In the genomic region with DNA sequence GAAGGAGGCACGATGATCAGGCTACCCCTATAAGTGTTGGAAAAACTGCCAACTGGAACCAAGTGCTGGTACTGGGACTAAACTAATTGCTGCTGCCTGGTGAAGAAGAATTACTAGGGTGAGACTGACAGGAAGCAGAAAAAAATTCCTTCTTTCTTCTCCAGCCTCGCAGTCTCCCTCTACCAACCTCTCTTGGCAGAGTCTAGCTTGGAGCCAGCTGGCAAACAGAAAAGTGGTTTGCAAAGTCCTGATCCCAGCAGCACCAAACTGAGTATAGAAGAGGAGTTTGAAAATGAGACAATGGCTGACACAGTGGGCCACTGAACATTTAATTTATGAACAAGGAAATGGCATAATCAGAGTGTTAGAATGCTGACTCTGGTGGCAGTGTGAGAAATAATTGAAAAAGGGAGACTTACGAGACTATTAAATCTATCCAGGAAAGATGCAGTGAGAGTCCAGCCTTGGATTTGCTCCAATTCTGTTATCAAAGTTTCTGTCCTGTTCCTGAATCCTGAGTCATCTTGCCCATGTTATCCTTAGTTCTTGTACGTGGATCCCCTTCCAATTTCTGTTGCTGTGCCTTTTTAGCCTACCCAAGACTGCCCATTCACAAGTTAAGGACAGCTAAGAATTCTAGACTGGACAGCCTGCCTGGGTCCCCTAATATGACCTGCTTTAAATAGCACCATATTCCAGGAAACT, we compare ENCODE assay signal across 29 cellular contexts. TPM values are rescaled to one million over a fixed set of nuclear protein-coding genes. Genes with fewer than 3 reads are reported as not detected.
DNase-seq lines count a peak whose midpoint lies in the region; ATAC-seq, FAIRE-seq and TF ChIP-seq lines count a peak whose summit lies in the region.
"Had no signal": no experiment of that assay in that cellular context is flagged by ENCODE, and none has a peak within 500 bp of the region (broad histone marks: within the 10 kb centered on the region; RNA-seq: fewer than 3 reads in every experiment).

No MANE protein-coding gene starts in this region.

- FAIRE-seq in astrocyte (lab: Jason Lieb, UNC) = no peak
- FAIRE-seq: G401.6 had no signal

- H3K9me3 ChIP-seq in astrocyte (ENCODE audit: insufficient read depth, low read depth, low read length) = no peaks in the 10 kb centered on the region
- H3K9me3 ChIP-seq in muscle layer of colon (ENCODE audit: low read length) = no peaks in the 10 kb centered on the region
- H3K9me3 ChIP-seq in CD4-positive, alpha-beta memory T cell (ENCODE audit: control insufficient read depth in 1 of 2, low read length in 2 of 2) = no peaks in the 10 kb centered on the region
- H3K9me3 ChIP-seq: thyroid gland had no signal

- H3K4me2 ChIP-seq in astrocyte (ENCODE audit: low read length) = peak overlapping the region; percentile 3

- intact Hi-C loops in CD4-positive, alpha-beta memory T cell (cut with micrococcal nuclease) = loop anchor here (5.0 kb wide), 1 partner anchor 891 kb away; no protein-coding TSS in a partner anchor

- no peaks in the 10 kb centered on the region for H3K79me2 ChIP-seq in astrocyte (ENCODE audit: insufficient read depth, low read length)

- no peak overlapping the region for H3K27ac Mint-ChIP-seq in astrocyte (ENCODE audit: unreplicated experiment)
- H3K27ac Mint-ChIP-seq in CD4-positive, alpha-beta memory T cell = no peak overlapping the region
- H3K27ac Mint-ChIP-seq: activated naive CD4-positive, alpha-beta T cell treated with anti-CD3 and anti-CD28 coated beads for 36 hours; CD4-positive, alpha-beta T cell; T-helper 2 cell treated with Interferon-gamma antibody and Interleukin-4, amounts not matched to agents 5 μg/mL and 100 μg/mL, for 36 hours had no signal

- H3K4me3 ChIP-seq in astrocyte (ENCODE audit: insufficient read depth, low read depth, low read length) (no peak overlapping the region), muscle layer of colon (ENCODE audit: low read depth in 1 of 2, low read length in 2 of 2) (no peak overlapping the region)
- H3K4me3 ChIP-seq in CD4-positive, alpha-beta memory T cell (ENCODE audit: low read length in 2 of 2) = no peak overlapping the region
- H3K4me3 ChIP-seq: dorsolateral prefrontal cortex, heart left ventricle, thyroid gland had no signal

- DNase-seq in A172 (ENCODE audit: low spot score) = peak; percentile 77
- DNase-seq in EH (ENCODE audit: low read depth) = peak; percentile 30
- peak; percentile 51 for DNase-seq in astrocyte (ENCODE audit: low read depth)
- no peak for DNase-seq in CD4-positive, alpha-beta memory T cell
- DNase-seq in cerebellar nuclear complex (lab: John Stamatoyannopoulos, UW) = no peak
- no peak for DNase-seq in stimulated activated CD4-positive, alpha-beta T cell treated with anti-CD3 and anti-CD28 coated beads, Interleukin-12 subunit alpha, Interleukin-12 subunit beta, amount 100 ng/mL, for 4 hours
- DNase-seq: activated CD4-positive, alpha-beta T cell treated with anti-CD3 and anti-CD28 coated beads for 48 hours; activated naive CD4-positive, alpha-beta T cell treated with anti-CD3 and anti-CD28 coated beads for 36 hours; activated T-cell treated with anti-CD3 and anti-CD28 coated beads, Interleukin-2, amount 50 U/mL, for 48 hours; amygdala; CD4-positive, alpha-beta T cell; central memory CD4-positive, alpha-beta T cell; DMS153; dorsolateral prefrontal cortex; heart left ventricle; left colon; naive thymus-derived CD8-positive, alpha-beta T cell; NCI-H146; NCI-H2227 treated with DMSO at 0.1 percent for 48 hours; NCI-H774; occipital lobe; retina; stimulated activated naive CD8-positive, alpha-beta T cell treated with anti-CD3 and anti-CD28 coated beads, Interleukin-15, Interleukin-2, amounts not matched to agents 100 U/mL and 50 U/mL, for 24 hours had no signal

- TF ChIP-seq CTCF in astrocyte (IDR thresholded peaks at IDR 0.05; ENCODE audit: insufficient read depth, low read depth, low read length) = no peak

- CTCF ChIA-PET in CD4-positive, alpha-beta memory T cell (lab: Charles Lee; ENCODE audit: partially characterized antibody) = interaction anchor here (0.8 to 1.1 kb wide), 3 partner anchors 8 to 333 kb away, joined by 3 read pairs; no protein-coding TSS in a partner anchor

- POLR2A ChIA-PET in CD4-positive, alpha-beta memory T cell (lab: Charles Lee; ENCODE audit: partially characterized antibody) = no interaction called here

- no peak overlapping the region for H3K9ac ChIP-seq in astrocyte (ENCODE audit: low read length)
- H3K9ac ChIP-seq in muscle layer of colon (ENCODE audit: low read length) = no peak overlapping the region

- no peaks in the 10 kb centered on the region for H3K9me3 Mint-ChIP-seq in astrocyte (ENCODE audit: unreplicated experiment)
- H3K9me3 Mint-ChIP-seq in CD4-positive, alpha-beta memory T cell = peaks cover 0 to 6% (median 1%) of the 10 kb centered on the region in 8 donors
- H3K9me3 Mint-ChIP-seq: CD4-positive, alpha-beta T cell; naive thymus-derived CD8-positive, alpha-beta T cell had no signal

- peaks cover 4% of the 10 kb centered on the region for H3K27me3 Mint-ChIP-seq in astrocyte (ENCODE audit: low read depth, unreplicated experiment)
- H3K27me3 Mint-ChIP-seq in CD4-positive, alpha-beta memory T cell = peaks cover 0 to 1% of the 10 kb centered on the region in 2 donors
- H3K27me3 Mint-ChIP-seq: CD4-positive, alpha-beta T cell had no signal

- ATAC-seq in HG03565 (IDR thresholded peaks at IDR 0.05; ENCODE audit: unreplicated experiment) = no peak
- ATAC-seq: heart left ventricle; left colon; naive thymus-derived CD8-positive, alpha-beta T cell had no signal

- no peak overlapping the region for H3K4me3 Mint-ChIP-seq in astrocyte (ENCODE audit: unreplicated experiment)
- no peak overlapping the region for H3K4me3 Mint-ChIP-seq in CD4-positive, alpha-beta memory T cell
- H3K4me3 Mint-ChIP-seq: activated naive CD4-positive, alpha-beta T cell treated with anti-CD3 and anti-CD28 coated beads for 36 hours; CD4-positive, alpha-beta T cell; naive thymus-derived CD8-positive, alpha-beta T cell; T-helper 2 cell treated with Interferon-gamma antibody and Interleukin-4, amounts not matched to agents 5 μg/mL and 100 μg/mL, for 36 hours had no signal

- H3K27me3 ChIP-seq in astrocyte (ENCODE audit: insufficient read depth, low read length) = no peaks in the 10 kb centered on the region
- H3K27me3 ChIP-seq in muscle layer of colon (ENCODE audit: control insufficient read depth in 1 of 2, insufficient read depth in 2 of 2, low read length in 2 of 2) = no peaks in the 10 kb centered on the region
- no peaks in the 10 kb centered on the region for H3K27me3 ChIP-seq in CD4-positive, alpha-beta memory T cell (ENCODE audit: insufficient read depth, low read length)
- H3K27me3 ChIP-seq: heart left ventricle, thyroid gland had no signal

- no peak overlapping the region for H2AFZ ChIP-seq in astrocyte (ENCODE audit: low read depth, low read length)

- H3K36me3 Mint-ChIP-seq in astrocyte (ENCODE audit: low read depth, unreplicated experiment) = no peaks in the 10 kb centered on the region
- no peaks in the 10 kb centered on the region for H3K36me3 Mint-ChIP-seq in CD4-positive, alpha-beta memory T cell
- H3K36me3 Mint-ChIP-seq: naive thymus-derived CD8-positive, alpha-beta T cell had no signal

- no peak overlapping the region for H3K27ac ChIP-seq in astrocyte (ENCODE audit: low read depth, low read length)
- peak overlapping the region; percentile 16 for H3K27ac ChIP-seq in muscle layer of colon (ENCODE audit: low read depth, low read length)
- H3K27ac ChIP-seq in CD4-positive, alpha-beta memory T cell (ENCODE audit: low read depth, low read length) = no peak overlapping the region
- H3K27ac ChIP-seq: dorsolateral prefrontal cortex had no signal

- H3K36me3 ChIP-seq in astrocyte (ENCODE audit: insufficient read depth, low read length) (no peaks in the 10 kb centered on the region), muscle layer of colon (ENCODE audit: insufficient read depth, low read length) (no peaks in the 10 kb centered on the region)
- H3K36me3 ChIP-seq in CD4-positive, alpha-beta memory T cell (ENCODE audit: insufficient read depth, low read length) = no peaks in the 10 kb centered on the region
- H3K36me3 ChIP-seq: heart left ventricle, thyroid gland had no signal

- peaks cover 14% of the 10 kb centered on the region for H3K4me1 Mint-ChIP-seq in astrocyte (ENCODE audit: low read depth, unreplicated experiment)
- H3K4me1 Mint-ChIP-seq in CD4-positive, alpha-beta memory T cell = no peaks in the 10 kb centered on the region
- H3K4me1 Mint-ChIP-seq: naive thymus-derived CD8-positive, alpha-beta T cell had no signal

- H3K4me1 ChIP-seq in astrocyte (ENCODE audit: insufficient read depth, low read length) = no peaks in the 10 kb centered on the region
- peaks cover 25% of the 10 kb centered on the region for H3K4me1 ChIP-seq in muscle layer of colon (ENCODE audit: insufficient read depth, low read length)
- H3K4me1 ChIP-seq in CD4-positive, alpha-beta memory T cell (ENCODE audit: insufficient read depth, low read length) = no peaks in the 10 kb centered on the region

- H4K20me1 ChIP-seq in astrocyte (ENCODE audit: insufficient read depth, low read length) = no peaks in the 10 kb centered on the region

RNA-seq across cellular contexts. Expression of a gene that starts 23.7 kb away (rescaled TPM):
- total RNA-seq in A172 (2014; rRNA removed; shearing (Covaris generic)) = 3.3 and 5.0 TPM in 2 replicates
- 4.1 and 4.8 TPM in 2 replicates for total RNA-seq in astrocyte
- 1 to 10 TPM; 3.9 to 4.2 TPM for total RNA-seq in CD4-positive, alpha-beta memory T cell
- polyA plus RNA-seq in CD4-positive, alpha-beta memory T cell = 1 to 10 TPM; 1.9 to 3.0 TPM

RNA-seq across cellular contexts. Expression of a gene that starts 54.2 kb away (rescaled TPM):
- total RNA-seq in A172 (2014; rRNA removed; shearing (Covaris generic)) = not detected in 2 replicates
- total RNA-seq in astrocyte = not detected in 2 replicates
- under 1 TPM; 0.30 to 0.79 TPM for total RNA-seq in CD4-positive, alpha-beta memory T cell
- under 1 TPM in 1 of 2 donors, not detected in 1; 0.30 TPM for polyA plus RNA-seq in CD4-positive, alpha-beta memory T cell
- total RNA-seq: activated naive CD4-positive, alpha-beta T cell treated with anti-CD3 and anti-CD28 coated beads for 36 hours; CD4-positive, alpha-beta T cell; occipital lobe; OCI-LY7 had no signal
- polyA plus RNA-seq: naive thymus-derived CD8-positive, alpha-beta T cell had no signal

Comparison
In these comparisons a context has a peak if more than half of its experiments do, and no peak if none do; other contexts are left out.
1. DNase-seq: peak in A172 (single experiment), EH (single experiment) and astrocyte (single experiment); none in CD4-positive, alpha-beta memory T cell (0 of 5), cerebellar nuclear complex (0 of 2) and stimulated activated CD4-positive, alpha-beta T cell treated with anti-CD3 and anti-CD28 coated beads, Interleukin-12 subunit alpha, Interleukin-12 subunit beta, amount 100 ng/mL, for 4 hours (single experiment).